20 cellular contexts compared by ENCODE assay signal in the genomic region with DNA sequence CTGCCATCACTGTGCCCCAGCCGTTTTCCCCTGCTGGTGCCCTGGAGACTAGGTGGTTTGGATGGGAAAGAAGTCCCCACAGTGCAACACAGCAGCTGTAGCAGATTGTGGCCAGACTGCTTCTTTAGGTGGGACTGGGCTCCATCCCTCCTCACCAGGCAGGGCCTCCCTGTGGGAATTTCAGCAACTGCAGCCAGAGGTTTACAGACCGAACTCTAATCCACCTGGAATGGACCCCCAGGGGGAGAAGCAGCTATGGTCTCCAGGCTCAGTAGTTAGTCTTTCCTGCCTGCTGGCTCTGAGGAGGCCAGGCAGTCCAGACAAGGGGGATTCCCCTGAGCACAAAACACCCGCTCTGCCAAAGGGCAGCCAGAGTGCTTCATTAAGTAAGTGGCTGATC.
"Had no signal": no experiment of that assay in that cellular context is flagged by ENCODE, and none has a peak within 500 bp of the region (broad histone marks: within the 10 kb centered on the region; RNA-seq: fewer than 3 reads in every experiment).

No MANE protein-coding gene starts in this region.

- DNase-seq: colonic mucosa; dermis blood vessel endothelial cell; effector CD4-positive, alpha-beta T cell; foreskin melanocyte; hippocampal formation; left cardiac atrium; left ventricle myocardium inferior; lower lobe of right lung; naive B cell; sigmoid colon; stimulated activated CD4-positive, alpha-beta T cell treated with anti-CD3 and anti-CD28 coated beads, Interleukin-12 subunit alpha, Interleukin-12 subunit beta, amount 100 ng/mL, for 4 hours; stimulated activated naive CD4-positive, alpha-beta T cell; stomach; substantia nigra; transverse colon had no signal

- H3K4me1 ChIP-seq: colonic mucosa, heart left ventricle, left ventricle myocardium inferior, lower lobe of right lung, right atrium auricular region, sigmoid colon, stomach, transverse colon had no signal

- H3K36me3 ChIP-seq: colonic mucosa, lower lobe of right lung, stomach, transverse colon had no signal

- FAIRE-seq: keratinocyte had no signal

- ATAC-seq: left cardiac atrium, lower lobe of right lung had no signal

- H3K4me3 ChIP-seq: colonic mucosa, heart left ventricle, left ventricle myocardium inferior, lower lobe of right lung, right atrium auricular region, sigmoid colon, skin epidermis, stomach, thoracic aorta, transverse colon had no signal

- H3K27ac ChIP-seq: colonic mucosa, heart left ventricle, left ventricle myocardium inferior, lower lobe of right lung, right atrium auricular region, sigmoid colon, skin epidermis, stomach, thoracic aorta, transverse colon had no signal

- H3K27me3 ChIP-seq: colonic mucosa, heart left ventricle, right atrium auricular region, sigmoid colon, stomach, transverse colon had no signal

- H3K9me3 ChIP-seq: colonic mucosa, lower lobe of right lung, right atrium auricular region, sigmoid colon had no signal
